In genomic region chr22:43114958-43115357, GRCh38 we compare ENCODE assay signal across 1 cellular context.
TF ChIP-seq lines count a peak whose summit lies in the region.

No MANE protein-coding gene starts in this region.

TF ChIP-seq in IMR-90, 13 proteins besides CTCF, POLR2A, EP300 and RAD21:
- TF ChIP-seq MXI1 (IDR thresholded peaks at IDR 0.05; ENCODE audit: borderline replicate concordance, low read depth, low read length), result no peak
- no peak for TF ChIP-seq USF2 (IDR thresholded peaks at IDR 0.05; ENCODE audit: low read depth, low read length)
- TF ChIP-seq FOS (IDR thresholded peaks at IDR 0.05; ENCODE audit: low read depth, low read length), result no peak
- TF ChIP-seq ELK1 (IDR thresholded peaks at IDR 0.05; ENCODE audit: borderline replicate concordance, low read depth, low read length), result no peak
- no peak for TF ChIP-seq MAFK (IDR thresholded peaks at IDR 0.05; ENCODE audit: low read depth, low read length)
- no peak for TF ChIP-seq RFX5 (IDR thresholded peaks at IDR 0.05; ENCODE audit: low read depth, low read length)
